ENCODE assay signal across 27 cellular contexts in the genomic region with DNA sequence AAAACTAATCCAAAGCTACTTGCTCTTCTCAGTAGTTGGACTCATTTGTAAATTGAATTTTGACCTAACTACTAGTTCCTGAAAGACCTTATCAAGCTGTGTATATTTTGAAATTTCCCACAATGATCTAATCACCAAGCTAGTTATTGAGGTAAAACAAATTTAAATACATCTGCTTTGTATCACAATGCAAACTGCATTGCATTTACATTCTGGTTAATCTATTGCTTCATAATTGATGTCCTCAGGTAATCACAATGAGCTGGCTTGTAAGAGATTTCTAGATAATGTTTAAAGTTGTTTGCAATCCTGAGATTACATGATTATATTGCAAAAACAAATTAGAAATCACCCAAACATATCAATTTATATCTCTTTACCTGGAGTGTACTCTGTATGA.
A peak's percentile ranks its signal among the peaks of the same experiment; 100 is the strongest.
DNase-seq lines count a peak whose midpoint lies in the region; ATAC-seq, FAIRE-seq and TF ChIP-seq lines count a peak whose summit lies in the region.
"Had no signal": no experiment of that assay in that cellular context is flagged by ENCODE, and none has a peak within 500 bp of the region (broad histone marks: within the 10 kb centered on the region; RNA-seq: fewer than 3 reads in every experiment).

No MANE protein-coding gene starts in this region.

- no peak overlapping the region for H3K27ac Mint-ChIP-seq in natural killer cell treated with Interleukin-12 subunit alpha and Interleukin-12 subunit beta and Interleukin-15 and Interleukin-18, amount 100 ng/mL, for 72 hours
- H3K27ac Mint-ChIP-seq: B cell; CD4-positive, alpha-beta T cell; CD8-positive, alpha-beta T cell had no signal

- FAIRE-seq in D721Med (lab: Jason Lieb, UNC) = peak; percentile 29
- FAIRE-seq: A204.1, GM12878, GM12892, GM18507, GM19239 had no signal

- no peak overlapping the region for H3K4me3 ChIP-seq in SK-N-MC
- H3K4me3 ChIP-seq: BLaER1 treated with 17β-estradiol and CSF1 and Interleukin-3, amounts not matched to agents 10 nM and 100 nM; GM12878 had no signal

- no peak for DNase-seq in D721Med (ENCODE audit: insufficient read length, low spot score)
- no peak for DNase-seq in SK-N-MC (ENCODE audit: low read depth, low spot score)
- DNase-seq in natural killer cell treated with Interleukin-12 subunit alpha and Interleukin-12 subunit beta and Interleukin-15 and Interleukin-18, amount 100 ng/mL, for 72 hours (ENCODE audit: low spot score) = no peak
- DNase-seq: 8988T; AML-193; Caco-2; Calu3; CD4-positive, alpha-beta T cell; CD8-positive, alpha-beta T cell; DMS 273 treated with DMSO at 0.1 percent for 48 hours; DMS153; DMS53; DMS79; DND-41; EL; GDM1 had no signal

- H3K27me3 Mint-ChIP-seq in natural killer cell treated with Interleukin-12 subunit alpha and Interleukin-12 subunit beta and Interleukin-15 and Interleukin-18, amount 100 ng/mL, for 72 hours = no peaks in the 10 kb centered on the region
- H3K27me3 Mint-ChIP-seq: B cell; CD4-positive, alpha-beta T cell had no signal

- H3K4me1 Mint-ChIP-seq in natural killer cell treated with Interleukin-12 subunit alpha and Interleukin-12 subunit beta and Interleukin-15 and Interleukin-18, amount 100 ng/mL, for 72 hours (ENCODE audit: low read depth in 2 of 2) = no peaks in the 10 kb centered on the region
- H3K4me1 Mint-ChIP-seq: B cell had no signal

- H3K36me3 ChIP-seq in SK-N-MC (ENCODE audit: insufficient read depth, low read length) = 0 out of 2 replicates have a peak, but pooled peaks cover 7% of the 10 kb centered on the region
- H3K36me3 ChIP-seq: BLaER1 treated with 17β-estradiol and CSF1 and Interleukin-3, amounts not matched to agents 10 nM and 100 nM had no signal

- no peaks in the 10 kb centered on the region for H3K9me3 ChIP-seq in SK-N-MC (ENCODE audit: low read depth, low read length)
- H3K9me3 ChIP-seq: BLaER1 treated with 17β-estradiol and CSF1 and Interleukin-3, amounts not matched to agents 10 nM and 100 nM; Caco-2 had no signal

- ATAC-seq in SK-N-SH treated with all-trans-retinoic acid at 6 μM for 48 hours = no peak
- no peak for ATAC-seq in natural killer cell treated with Interleukin-12 subunit alpha and Interleukin-12 subunit beta and Interleukin-15 and Interleukin-18, amount 100 ng/mL, for 72 hours
- ATAC-seq in GM21528 (IDR thresholded peaks at IDR 0.05; ENCODE audit: low FRiP score, unreplicated experiment) = no peak
- no peak for ATAC-seq in GM18907 (IDR thresholded peaks at IDR 0.05; ENCODE audit: unreplicated experiment)
- ATAC-seq: CD8-positive, alpha-beta T cell; GM12878 had no signal

- peak overlapping the region; percentile 27; the same call in 1 of the 2 replicates for H3K27ac ChIP-seq in SK-N-MC
- H3K27ac ChIP-seq: BLaER1 treated with 17β-estradiol and CSF1 and Interleukin-3, amounts not matched to agents 10 nM and 100 nM; C4-2B had no signal

- H3K9ac ChIP-seq in SK-N-MC (ENCODE audit: insufficient read length) = no peak overlapping the region
- H3K9ac ChIP-seq: BLaER1 treated with 17β-estradiol and CSF1 and Interleukin-3, amounts not matched to agents 10 nM and 100 nM had no signal

- no peak for TF ChIP-seq CTCF in D721Med (IDR thresholded peaks at IDR 0.05; ENCODE audit: insufficient read depth, missing control alignments)

- peaks cover 18% of the 10 kb centered on the region for H3K9me3 Mint-ChIP-seq in natural killer cell treated with Interleukin-12 subunit alpha and Interleukin-12 subunit beta and Interleukin-15 and Interleukin-18, amount 100 ng/mL, for 72 hours
- H3K9me3 Mint-ChIP-seq: CD4-positive, alpha-beta T cell; CD8-positive, alpha-beta T cell had no signal

- no peak overlapping the region for H3K4me3 Mint-ChIP-seq in natural killer cell treated with Interleukin-12 subunit alpha and Interleukin-12 subunit beta and Interleukin-15 and Interleukin-18, amount 100 ng/mL, for 72 hours
- H3K4me3 Mint-ChIP-seq: B cell; CD4-positive, alpha-beta T cell; CD8-positive, alpha-beta T cell had no signal

- no peaks in the 10 kb centered on the region for H3K36me3 Mint-ChIP-seq in natural killer cell treated with Interleukin-12 subunit alpha and Interleukin-12 subunit beta and Interleukin-15 and Interleukin-18, amount 100 ng/mL, for 72 hours
- H3K36me3 Mint-ChIP-seq: CD8-positive, alpha-beta T cell had no signal

TF ChIP-seq in SK-N-SH treated with all-trans-retinoic acid at 6 μM for 48 hours, 23 proteins besides CTCF, POLR2A, EP300 and RAD21:
- TF ChIP-seq, protein P1, sequence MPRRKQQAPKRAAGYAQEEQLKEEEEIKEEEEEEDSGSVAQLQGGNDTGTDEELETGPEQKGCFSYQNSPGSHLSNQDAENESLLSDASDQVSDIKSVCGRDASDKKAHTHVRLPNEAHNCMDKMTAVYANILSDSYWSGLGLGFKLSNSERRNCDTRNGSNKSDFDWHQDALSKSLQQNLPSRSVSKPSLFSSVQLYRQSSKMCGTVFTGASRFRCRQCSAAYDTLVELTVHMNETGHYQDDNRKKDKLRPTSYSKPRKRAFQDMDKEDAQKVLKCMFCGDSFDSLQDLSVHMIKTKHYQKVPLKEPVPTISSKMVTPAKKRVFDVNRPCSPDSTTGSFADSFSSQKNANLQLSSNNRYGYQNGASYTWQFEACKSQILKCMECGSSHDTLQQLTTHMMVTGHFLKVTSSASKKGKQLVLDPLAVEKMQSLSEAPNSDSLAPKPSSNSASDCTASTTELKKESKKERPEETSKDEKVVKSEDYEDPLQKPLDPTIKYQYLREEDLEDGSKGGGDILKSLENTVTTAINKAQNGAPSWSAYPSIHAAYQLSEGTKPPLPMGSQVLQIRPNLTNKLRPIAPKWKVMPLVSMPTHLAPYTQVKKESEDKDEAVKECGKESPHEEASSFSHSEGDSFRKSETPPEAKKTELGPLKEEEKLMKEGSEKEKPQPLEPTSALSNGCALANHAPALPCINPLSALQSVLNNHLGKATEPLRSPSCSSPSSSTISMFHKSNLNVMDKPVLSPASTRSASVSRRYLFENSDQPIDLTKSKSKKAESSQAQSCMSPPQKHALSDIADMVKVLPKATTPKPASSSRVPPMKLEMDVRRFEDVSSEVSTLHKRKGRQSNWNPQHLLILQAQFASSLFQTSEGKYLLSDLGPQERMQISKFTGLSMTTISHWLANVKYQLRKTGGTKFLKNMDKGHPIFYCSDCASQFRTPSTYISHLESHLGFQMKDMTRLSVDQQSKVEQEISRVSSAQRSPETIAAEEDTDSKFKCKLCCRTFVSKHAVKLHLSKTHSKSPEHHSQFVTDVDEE (CRISPR knock-in tag; IDR thresholded peaks at IDR 0.05) = 0 out of 2 replicates have a peak, but pooled peaks have one; percentile 15
- TF ChIP-seq TCF4 (CRISPR knock-in tag; IDR thresholded peaks at IDR 0.05; ENCODE audit: borderline replicate concordance) (peak; percentile 88; the same call in 1 of the 2 replicates), ZNF70 (CRISPR knock-in tag; IDR thresholded peaks at IDR 0.05) (no peak), PATZ1 (CRISPR knock-in tag; IDR thresholded peaks at IDR 0.05; ENCODE audit: borderline replicate concordance) (no peak), ISL1 (CRISPR knock-in tag; IDR thresholded peaks at IDR 0.05) (peak; percentile 62), ZFP30 (CRISPR knock-in tag; IDR thresholded peaks at IDR 0.05) (no peak), PPARA (CRISPR knock-in tag; IDR thresholded peaks at IDR 0.05; ENCODE audit: borderline replicate concordance) (no peak), CSDC2 (CRISPR knock-in tag; IDR thresholded peaks at IDR 0.05) (no peak)
- TF ChIP-seq, protein P2, sequence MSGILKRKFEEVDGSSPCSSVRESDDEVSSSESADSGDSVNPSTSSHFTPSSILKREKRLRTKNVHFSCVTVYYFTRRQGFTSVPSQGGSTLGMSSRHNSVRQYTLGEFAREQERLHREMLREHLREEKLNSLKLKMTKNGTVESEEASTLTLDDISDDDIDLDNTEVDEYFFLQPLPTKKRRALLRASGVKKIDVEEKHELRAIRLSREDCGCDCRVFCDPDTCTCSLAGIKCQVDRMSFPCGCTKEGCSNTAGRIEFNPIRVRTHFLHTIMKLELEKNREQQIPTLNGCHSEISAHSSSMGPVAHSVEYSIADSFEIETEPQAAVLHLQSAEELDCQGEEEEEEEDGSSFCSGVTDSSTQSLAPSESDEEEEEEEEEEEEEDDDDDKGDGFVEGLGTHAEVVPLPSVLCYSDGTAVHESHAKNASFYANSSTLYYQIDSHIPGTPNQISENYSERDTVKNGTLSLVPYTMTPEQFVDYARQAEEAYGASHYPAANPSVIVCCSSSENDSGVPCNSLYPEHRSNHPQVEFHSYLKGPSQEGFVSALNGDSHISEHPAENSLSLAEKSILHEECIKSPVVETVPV (CRISPR knock-in tag; IDR thresholded peaks at IDR 0.05) = no peak; the same call in 1 of the 2 replicates
